Comparison of ENCODE assay signal across 17 cellular contexts in genomic region chr7:144830811-144831210, GRCh38. TPM values are rescaled to one million over a fixed set of nuclear protein-coding genes. Genes with fewer than 3 reads are reported as not detected.
A peak's percentile ranks its signal among the peaks of the same experiment; 100 is the strongest.
DNase-seq lines count a peak whose midpoint lies in the region; ATAC-seq and TF ChIP-seq lines count a peak whose summit lies in the region.
"Had no signal": no experiment of that assay in that cellular context is flagged by ENCODE, and none has a peak within 500 bp of the region (broad histone marks: within the 10 kb centered on the region; RNA-seq: fewer than 3 reads in every experiment).

No MANE protein-coding gene starts in this region.

- no peaks in the 10 kb centered on the region for H3K27me3 ChIP-seq in Peyer's patch
- H3K27me3 ChIP-seq: breast epithelium, stomach had no signal

- H3K27me3 Mint-ChIP-seq in stimulated activated naive CD8-positive, alpha-beta T cell treated with anti-CD3 and anti-CD28 coated beads, Interleukin-15, Interleukin-2, amounts not matched to agents 100 ng/mL and 50 ng/mL, for 24 hours: no peaks in the 10 kb centered on the region
- no peaks in the 10 kb centered on the region for H3K27me3 Mint-ChIP-seq in T-cell
- no peaks in the 10 kb centered on the region for H3K27me3 Mint-ChIP-seq in dendritic cell treated with granulocyte-macrophage colony-stimulating factor and Interleukin-4, amounts not matched to agents 40 ng/mL and 50 ng/mL, for 4 days
- no peaks in the 10 kb centered on the region for H3K27me3 Mint-ChIP-seq in stimulated activated naive B cell treated with anti-CD40 and anti-IgM and Interleukin-4, amounts not matched to agents 10 μg/mL and 1 μg/mL and 100 μg/mL, for 72 hours

- intact Hi-C loops in dendritic cell treated with granulocyte-macrophage colony-stimulating factor and Interleukin-4, amounts not matched to agents 40 ng/mL and 50 ng/mL, for 4 days (cut with micrococcal nuclease): no loop called here

- ATAC-seq in stimulated activated naive CD8-positive, alpha-beta T cell treated with anti-CD3 and anti-CD28 coated beads, Interleukin-15, Interleukin-2, amounts not matched to agents 100 U/mL and 50 U/mL, for 24 hours: no peak
- no peak for ATAC-seq in T-cell (replicated peaks in 1 of 4)
- ATAC-seq in stimulated activated naive B cell treated with anti-CD40 and anti-IgM and Interleukin-4, amounts not matched to agents 10 μg/mL and 1 μg/mL and 100 μg/mL, for 72 hours (replicated peaks): no peak

- DNase-seq in stimulated activated naive CD8-positive, alpha-beta T cell treated with anti-CD3 and anti-CD28 coated beads, Interleukin-15, Interleukin-2, amounts not matched to agents 100 U/mL and 50 U/mL, for 24 hours: no peak
- DNase-seq in T-cell (no peak), COR-L47 (lab: John Stamatoyannopoulos, UW) (no peak), Peyer's patch (no peak), kidney glomerular epithelial cell (lab: John Stamatoyannopoulos, UW) (no peak)
- DNase-seq in stimulated activated naive B cell treated with anti-CD40 and anti-IgM and Interleukin-4, amounts not matched to agents 10 μg/mL and 1 μg/mL and 100 μg/mL, for 72 hours: no peak
- DNase-seq: activated T-cell treated with anti-CD3 and anti-CD28 coated beads, Interleukin-2, amount 50 U/mL, for 1 hour; AML-193; DMS79 treated with DMSO at 0.1 percent for 48 hours; H7; NCI-H1694 treated with DMSO at 0.1 percent for 48 hours; NCI-H524 treated with DMSO at 0.1 percent for 48 hours; PC-9; stomach had no signal

- POLR2A ChIA-PET in T-cell (lab: Charles Lee): interaction anchor here in 1 of 2 donors (1.2 kb wide), 1 partner anchor 36 kb away, joined by 3 read pairs; no protein-coding TSS in a partner anchor

- H3K27ac ChIP-seq in Peyer's patch: peak overlapping the region in 1 of 4 donors; percentile 17
- H3K27ac ChIP-seq: breast epithelium, PC-9, stomach had no signal

- no peak for TF ChIP-seq POLR2A in Peyer's patch (IDR thresholded peaks at IDR 0.05)

- peaks cover 4% of the 10 kb centered on the region for H3K9me3 Mint-ChIP-seq in stimulated activated naive CD8-positive, alpha-beta T cell treated with anti-CD3 and anti-CD28 coated beads, Interleukin-15, Interleukin-2, amounts not matched to agents 100 ng/mL and 50 ng/mL, for 24 hours
- H3K9me3 Mint-ChIP-seq in T-cell: no peaks in the 10 kb centered on the region
- H3K9me3 Mint-ChIP-seq in dendritic cell treated with granulocyte-macrophage colony-stimulating factor and Interleukin-4, amounts not matched to agents 40 ng/mL and 50 ng/mL, for 4 days: no peaks in the 10 kb centered on the region
- H3K9me3 Mint-ChIP-seq in stimulated activated naive B cell treated with anti-CD40 and anti-IgM and Interleukin-4, amounts not matched to agents 10 μg/mL and 1 μg/mL and 100 μg/mL, for 72 hours: peaks cover 4 to 6% of the 10 kb centered on the region in 2 donors

- no peaks in the 10 kb centered on the region for H3K36me3 ChIP-seq in Peyer's patch
- H3K36me3 ChIP-seq: breast epithelium, stomach had no signal

- H3K27ac Mint-ChIP-seq in stimulated activated naive CD8-positive, alpha-beta T cell treated with anti-CD3 and anti-CD28 coated beads, Interleukin-15, Interleukin-2, amounts not matched to agents 100 ng/mL and 50 ng/mL, for 24 hours: peak overlapping the region; percentile 47
- H3K27ac Mint-ChIP-seq in T-cell: peak overlapping the region; percentile 49 to 60
- H3K27ac Mint-ChIP-seq in dendritic cell treated with granulocyte-macrophage colony-stimulating factor and Interleukin-4, amounts not matched to agents 40 ng/mL and 50 ng/mL, for 4 days: peak overlapping the region; percentile 10
- H3K27ac Mint-ChIP-seq in stimulated activated naive B cell treated with anti-CD40 and anti-IgM and Interleukin-4, amounts not matched to agents 10 μg/mL and 1 μg/mL and 100 μg/mL, for 72 hours: no peak overlapping the region

- H3K36me3 Mint-ChIP-seq in stimulated activated naive CD8-positive, alpha-beta T cell treated with anti-CD3 and anti-CD28 coated beads, Interleukin-15, Interleukin-2, amounts not matched to agents 100 ng/mL and 50 ng/mL, for 24 hours (ENCODE audit: low read depth): peaks cover 14% of the 10 kb centered on the region
- H3K36me3 Mint-ChIP-seq in T-cell: peaks cover 8% of the 10 kb centered on the region
- peaks cover 26% of the 10 kb centered on the region for H3K36me3 Mint-ChIP-seq in dendritic cell treated with granulocyte-macrophage colony-stimulating factor and Interleukin-4, amounts not matched to agents 40 ng/mL and 50 ng/mL, for 4 days (ENCODE audit: low read depth)
- H3K36me3 Mint-ChIP-seq in stimulated activated naive B cell treated with anti-CD40 and anti-IgM and Interleukin-4, amounts not matched to agents 10 μg/mL and 1 μg/mL and 100 μg/mL, for 72 hours: peaks cover 8% of the 10 kb centered on the region in 2 donors

- H3K4me1 ChIP-seq in Peyer's patch: peaks cover 0 to 12% (median 0%) of the 10 kb centered on the region in 4 donors
- H3K4me1 ChIP-seq: breast epithelium had no signal

- CTCF ChIA-PET in T-cell (lab: Charles Lee): no interaction called here

- no peak overlapping the region for H3K4me3 ChIP-seq in Peyer's patch
- H3K4me3 ChIP-seq: breast epithelium, PC-9, stomach had no signal

- peaks cover 67% of the 10 kb centered on the region for H3K4me1 Mint-ChIP-seq in stimulated activated naive CD8-positive, alpha-beta T cell treated with anti-CD3 and anti-CD28 coated beads, Interleukin-15, Interleukin-2, amounts not matched to agents 100 ng/mL and 50 ng/mL, for 24 hours (ENCODE audit: low read depth)
- H3K4me1 Mint-ChIP-seq in T-cell: peaks cover 53 to 68% (median 67%) of the 10 kb centered on the region in 3 donors
- H3K4me1 Mint-ChIP-seq in dendritic cell treated with granulocyte-macrophage colony-stimulating factor and Interleukin-4, amounts not matched to agents 40 ng/mL and 50 ng/mL, for 4 days (ENCODE audit: low read depth): peaks cover 31% of the 10 kb centered on the region
- H3K4me1 Mint-ChIP-seq in stimulated activated naive B cell treated with anti-CD40 and anti-IgM and Interleukin-4, amounts not matched to agents 10 μg/mL and 1 μg/mL and 100 μg/mL, for 72 hours: peaks cover 12 to 45% of the 10 kb centered on the region in 2 donors

- no peak for TF ChIP-seq CTCF in Peyer's patch (IDR thresholded peaks at IDR 0.05)

- no peak overlapping the region for H3K4me3 Mint-ChIP-seq in stimulated activated naive CD8-positive, alpha-beta T cell treated with anti-CD3 and anti-CD28 coated beads, Interleukin-15, Interleukin-2, amounts not matched to agents 100 ng/mL and 50 ng/mL, for 24 hours
- H3K4me3 Mint-ChIP-seq in T-cell: peak overlapping the region in 1 of 3 donors; percentile 13
- H3K4me3 Mint-ChIP-seq in dendritic cell treated with granulocyte-macrophage colony-stimulating factor and Interleukin-4, amounts not matched to agents 40 ng/mL and 50 ng/mL, for 4 days: no peak overlapping the region
- H3K4me3 Mint-ChIP-seq in stimulated activated naive B cell treated with anti-CD40 and anti-IgM and Interleukin-4, amounts not matched to agents 10 μg/mL and 1 μg/mL and 100 μg/mL, for 72 hours: no peak overlapping the region

- H3K9me3 ChIP-seq in Peyer's patch: no peaks in the 10 kb centered on the region
- H3K9me3 ChIP-seq: breast epithelium, stomach had no signal

RNA-seq across cellular contexts. Expression of gene TPK1, which starts 5.0 kb away (rescaled TPM):
- total RNA-seq in T-cell (10 to 100 TPM; 19.1 to 31.6 (median 22.0) TPM), Peyer's patch (10 to 100 TPM in 3 of 4 donors, 1 to 10 TPM in 1; 2.5 to 22.7 (median 18.7) TPM)
